ENCODE assay signal across 9 cellular contexts in the genomic region with DNA sequence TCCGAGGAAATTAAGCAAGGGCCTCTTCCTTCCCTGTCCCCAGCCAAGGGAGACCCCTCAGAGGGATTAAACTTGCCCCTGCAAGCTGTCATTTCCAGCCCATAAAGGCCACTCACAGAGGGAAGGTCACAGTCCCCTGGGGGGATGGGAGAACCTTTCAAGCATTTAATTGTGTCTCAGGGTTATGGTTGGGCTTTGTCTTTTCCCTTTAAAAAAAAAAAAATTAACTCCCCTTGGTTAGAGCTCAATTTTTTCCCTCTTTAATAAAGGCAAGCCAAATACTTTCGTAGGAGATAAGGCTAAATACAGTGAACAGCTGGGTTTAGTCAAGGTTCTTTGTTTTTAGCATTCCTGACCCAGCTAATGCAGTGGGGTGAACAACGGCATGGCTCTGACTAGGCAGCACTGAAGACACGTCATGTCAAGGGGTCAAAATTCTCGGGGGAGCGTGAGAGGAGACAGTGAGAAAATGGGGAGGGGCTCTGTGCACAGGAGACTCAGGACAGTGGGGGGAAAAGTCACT. TPM values are rescaled to one million over a fixed set of nuclear protein-coding genes. Genes with fewer than 3 reads are reported as not detected.
DNase-seq lines count a peak whose midpoint lies in the region; ATAC-seq, FAIRE-seq and TF ChIP-seq lines count a peak whose summit lies in the region.
"Had no signal": no experiment of that assay in that cellular context is flagged by ENCODE, and none has a peak within 500 bp of the region (broad histone marks: within the 10 kb centered on the region; RNA-seq: fewer than 3 reads in every experiment).

No MANE protein-coding gene starts in this region.

- H3K27me3 Mint-ChIP-seq in CD14-positive monocyte (ENCODE audit: low read depth in 3 of 3): peaks cover 2 to 6% (median 5%) of the 10 kb centered on the region in 3 donors

- H3K4me3 ChIP-seq in HAP-1 (no peak overlapping the region), cardiac fibroblast (replicated peaks in 1 of 2; ENCODE audit: low read depth in 2 of 2, low read length in 2 of 2) (no peak overlapping the region), kidney (ENCODE audit: low read length in 2 of 2) (peak overlapping the region in 1 of 2 donors; percentile 12), stomach (no peak overlapping the region)
- H3K4me3 ChIP-seq: testis had no signal

- peaks cover 0 to 8% (median 2%) of the 10 kb centered on the region in 7 donors for H3K9me3 Mint-ChIP-seq in CD14-positive monocyte

- no peak overlapping the region for H3K4me3 Mint-ChIP-seq in CD14-positive monocyte

- H3K9me3 ChIP-seq in HAP-1 (no peaks in the 10 kb centered on the region), kidney (ENCODE audit: control insufficient read depth in 1 of 2, low read length in 2 of 2) (no peaks in the 10 kb centered on the region), stomach (no peaks in the 10 kb centered on the region)
- H3K9me3 ChIP-seq: testis had no signal

- no peak for FAIRE-seq in kidney (lab: Jason Lieb, UNC)

- ATAC-seq in GM21447 (IDR thresholded peaks at IDR 0.05; ENCODE audit: unreplicated experiment) (no peak), GM19324 (IDR thresholded peaks at IDR 0.05; ENCODE audit: low FRiP score, unreplicated experiment) (no peak)

- DNase-seq in HAP-1 (ENCODE audit: low spot score in 2 of 2) (peak; percentile 55 to 65), cardiac fibroblast (ENCODE audit: low read depth in 2 of 2) (peak; percentile 85 to 97), kidney (no peak), stomach (no peak), CD14-positive monocyte (ENCODE audit: low spot score) (no peak), NCI-H524 treated with DMSO at 0.1 percent for 48 hours (lab: John Stamatoyannopoulos, UW) (no peak)

- WGBS in stomach, 5 donors: 33 to 50% (median 43%) methylated on average over 6 of the region's 6 CpGs

- TF ChIP-seq CTCF in cardiac fibroblast (IDR thresholded peaks at IDR 0.05; ENCODE audit: low read depth, low read length) (no peak), kidney (IDR thresholded peaks at IDR 0.05; ENCODE audit: borderline replicate concordance, extremely low read depth, insufficient read depth) (no peak), stomach (IDR thresholded peaks at IDR 0.05) (no peak), CD14-positive monocyte (IDR thresholded peaks at IDR 0.05) (no peak)

- H3K36me3 ChIP-seq in HAP-1 (replicated peaks): peaks cover 15% of the 10 kb centered on the region
- peaks cover 0 to 3% of the 10 kb centered on the region in 2 donors for H3K36me3 ChIP-seq in kidney (ENCODE audit: control insufficient read depth in 1 of 2, insufficient read depth in 2 of 2, low read length in 2 of 2)
- H3K36me3 ChIP-seq in stomach: peaks cover 22 to 68% (median 64%) of the 10 kb centered on the region in 4 donors

- no peak for TF ChIP-seq EP300 in stomach (IDR thresholded peaks at IDR 0.05)

- no peaks in the 10 kb centered on the region for H3K4me1 Mint-ChIP-seq in CD14-positive monocyte

- H3K27me3 ChIP-seq in HAP-1 (ENCODE audit: low read depth): no peaks in the 10 kb centered on the region
- H3K27me3 ChIP-seq in stomach: no peaks in the 10 kb centered on the region
- H3K27me3 ChIP-seq: testis had no signal

- H3K4me1 ChIP-seq in HAP-1 (peaks cover 21% of the 10 kb centered on the region), kidney (ENCODE audit: control insufficient read depth in 1 of 2, insufficient read depth in 1 of 2, low read depth in 1 of 2, low read length in 2 of 2) (peaks cover 18 to 20% of the 10 kb centered on the region in 2 donors), stomach (peaks cover 23 to 43% (median 32%) of the 10 kb centered on the region in 4 donors)

- H3K27ac Mint-ChIP-seq in CD14-positive monocyte: peak overlapping the region in 1 of 7 donors; percentile 24

- H3K9ac ChIP-seq in kidney (ENCODE audit: low read length in 2 of 2): no peak overlapping the region

- H3K36me3 Mint-ChIP-seq in CD14-positive monocyte: no peaks in the 10 kb centered on the region

- TF ChIP-seq POLR2A in stomach (IDR thresholded peaks at IDR 0.05): no peak

- H3K27ac ChIP-seq in kidney (ENCODE audit: low read depth in 2 of 2, low read length in 2 of 2): peak overlapping the region; percentile 51 to 69
- peak overlapping the region in 4 of 5 donors; percentile 57 to 70 (median 58) for H3K27ac ChIP-seq in stomach
- H3K27ac ChIP-seq: testis had no signal

- intact Hi-C loops in kidney (cut with DNase I) (no loop called here), stomach (cut with DNase I; ENCODE audit: low total_unique reads) (no loop called here), CD14-positive monocyte (cut with micrococcal nuclease) (no loop called here)

- in situ Hi-C loops in HAP-1 (cut with MboI; ENCODE audit: low sequenced_read_pairs): no loop called here

RNA-seq across cellular contexts. Expression of a gene that starts 30.4 kb away (rescaled TPM):
- total RNA-seq in kidney (14.0 TPM), stomach (10 to 100 TPM in 4 of 5 donors, 1 to 10 TPM in 1; 4.1 to 46.9 (median 25.3) TPM)
- polyA plus RNA-seq in kidney (ENCODE audit: insufficient read depth, low read depth, low replicate concordance) (1.2 TPM), stomach (1 to 10 TPM; 2.7 to 3.3 (median 3.2) TPM), CD14-positive monocyte (under 1 TPM in 1 of 2 donors, not detected in 1; 0.10 TPM)

Comparison
In these comparisons a context has a peak if more than half of its experiments do, and no peak if none do; other contexts are left out.
1. DNase-seq: peak in HAP-1 (2 of 2) and cardiac fibroblast (2 of 2); none in kidney (single experiment), stomach (single experiment), CD14-positive monocyte (single experiment) and NCI-H524 treated with DMSO at 0.1 percent for 48 hours (single experiment).